Comparison of ENCODE assay signal across 14 cellular contexts in genomic region chr10:15651175-15651574, GRCh38.
"Had no signal": no experiment of that assay in that cellular context is flagged by ENCODE, and none has a peak within 500 bp of the region (broad histone marks: within the 10 kb centered on the region; RNA-seq: fewer than 3 reads in every experiment).

No MANE protein-coding gene starts in this region.

- H3K9me3 ChIP-seq: gastroesophageal sphincter, left ventricle myocardium inferior, neutrophil, testis had no signal

- H3K36me3 ChIP-seq: left ventricle myocardium inferior, neutrophil had no signal

- H3K27me3 ChIP-seq: gastroesophageal sphincter, testis had no signal

- H3K4me3 ChIP-seq: coronary artery, gastroesophageal sphincter, left ventricle myocardium inferior, lung, testis had no signal

- H3K4me1 ChIP-seq: gastroesophageal sphincter, left ventricle myocardium inferior, testis had no signal

- H3K27ac ChIP-seq: gastroesophageal sphincter, left ventricle myocardium inferior, neutrophil, testis had no signal

- DNase-seq: effector CD4-positive, alpha-beta T cell; kidney; left cardiac atrium; left ventricle myocardium inferior; naive thymus-derived CD4-positive, alpha-beta T cell; stimulated activated CD4-positive, alpha-beta T cell treated with anti-CD3 and anti-CD28 coated beads, Interleukin-2, amount 100 ng/mL, for 24 hours; stimulated activated CD4-positive, alpha-beta T cell treated with anti-CD3 and anti-CD28 coated beads, Interleukin-4, amount 100 ng/mL, for 4 hours; stimulated activated naive B cell treated with anti-CD40 and anti-IgM and Interleukin-4, amounts not matched to agents 10 μg/mL and 1 μg/mL and 100 μg/mL, for 72 hours; stimulated activated naive CD8-positive, alpha-beta T cell treated with anti-CD3 and anti-CD28 coated beads, Interleukin-15, amount 100 ng/mL, for 72 hours; testis had no signal
